In genomic region chr2:237736783-237737182, GRCh38 we compare ENCODE assay signal across 18 cellular contexts.
DNase-seq lines count a peak whose midpoint lies in the region; ATAC-seq and TF ChIP-seq lines count a peak whose summit lies in the region.
"Had no signal": no experiment of that assay in that cellular context is flagged by ENCODE, and none has a peak within 500 bp of the region (broad histone marks: within the 10 kb centered on the region; RNA-seq: fewer than 3 reads in every experiment).

No MANE protein-coding gene starts in this region.

- TF ChIP-seq CTCF in CD14-positive monocyte (IDR thresholded peaks at IDR 0.05) = no peak
- TF ChIP-seq CTCF in lower lobe of right lung (IDR thresholded peaks at IDR 0.05) = no peak

- H3K36me3 ChIP-seq in lower lobe of right lung (peaks cover 44% of the 10 kb centered on the region), rectal smooth muscle tissue (ENCODE audit: control insufficient read depth, insufficient read depth, low read length) (peaks cover 8% of the 10 kb centered on the region)

- peak overlapping the region; percentile 54 for H3K27ac ChIP-seq in lower lobe of right lung
- peak overlapping the region; percentile 72 for H3K27ac ChIP-seq in rectal smooth muscle tissue (ENCODE audit: low read depth, low read length)

- no peak for ATAC-seq in T-helper 17 cell
- ATAC-seq in lower lobe of right lung = no peak
- ATAC-seq in SK-N-SH treated with all-trans-retinoic acid at 6 μM for 48 hours = no peak

- H3K4me1 Mint-ChIP-seq in CD14-positive monocyte = peaks cover 57% of the 10 kb centered on the region
- H3K4me1 Mint-ChIP-seq in T-helper 17 cell = peaks cover 47% of the 10 kb centered on the region

- intact Hi-C loops in CD14-positive monocyte (cut with micrococcal nuclease) = no loop called here
- intact Hi-C loops in lower lobe of right lung (cut with DNase I) = no loop called here

- H3K9ac ChIP-seq in rectal smooth muscle tissue (ENCODE audit: low read length) = no peak overlapping the region

- DNase-seq in CD14-positive monocyte (ENCODE audit: low spot score) = no peak
- no peak for DNase-seq in T-helper 17 cell
- DNase-seq in lower lobe of right lung = no peak
- DNase-seq in NCI-H526 treated with DMSO at 0.1 percent for 48 hours (lab: John Stamatoyannopoulos, UW) = no peak
- no peak for DNase-seq in NCI-H187 treated with DMSO at 0.1 percent for 48 hours (lab: John Stamatoyannopoulos, UW)
- DNase-seq in NCI-H2029 (lab: John Stamatoyannopoulos, UW) = no peak
- DNase-seq: AML-193, caudate nucleus, foreskin fibroblast, MG63, NCI-H1930, NCI-H524 treated with DMSO at 0.1 percent for 48 hours, OCI-M1 had no signal

- H3K9me3 ChIP-seq in T-helper 17 cell (ENCODE audit: control insufficient read depth, low read length, poor library complexity, severe bottlenecking) = no peaks in the 10 kb centered on the region
- no peaks in the 10 kb centered on the region for H3K9me3 ChIP-seq in lower lobe of right lung
- H3K9me3 ChIP-seq: MG63, tibial nerve had no signal

- H3K9me3 Mint-ChIP-seq in CD14-positive monocyte = no peaks in the 10 kb centered on the region
- H3K9me3 Mint-ChIP-seq: activated naive CD4-positive, alpha-beta T cell treated with anti-CD3 and anti-CD28 coated beads, Interleukin-2, amount 50 U/mL, for 24 hours had no signal

- H3K36me3 Mint-ChIP-seq in CD14-positive monocyte = peaks cover 68 to 78% of the 10 kb centered on the region in 2 donors
- H3K36me3 Mint-ChIP-seq in T-helper 17 cell (ENCODE audit: low read depth) = peaks cover 5% of the 10 kb centered on the region

- H3K4me1 ChIP-seq in lower lobe of right lung (peaks cover 93% of the 10 kb centered on the region), rectal smooth muscle tissue (ENCODE audit: control insufficient read depth, insufficient read depth, low read length) (peaks cover 77% of the 10 kb centered on the region)

- no peaks in the 10 kb centered on the region for H3K27me3 Mint-ChIP-seq in CD14-positive monocyte (ENCODE audit: low read depth in 3 of 3)
- H3K27me3 Mint-ChIP-seq in T-helper 17 cell = no peaks in the 10 kb centered on the region
- H3K27me3 Mint-ChIP-seq: activated naive CD4-positive, alpha-beta T cell treated with anti-CD3 and anti-CD28 coated beads, Interleukin-2, amount 50 U/mL, for 24 hours; progenitor cell of endocrine pancreas had no signal

- H3K27ac Mint-ChIP-seq in CD14-positive monocyte = peak overlapping the region in 4 of 7 donors; percentile 23 to 54 (median 31)
- H3K27ac Mint-ChIP-seq in T-helper 17 cell = peak overlapping the region; percentile 94
- H3K27ac Mint-ChIP-seq: activated naive CD4-positive, alpha-beta T cell treated with anti-CD3 and anti-CD28 coated beads, Interleukin-2, amount 50 U/mL, for 24 hours had no signal

- H3K27me3 ChIP-seq in lower lobe of right lung (ENCODE audit: low read depth) = no peaks in the 10 kb centered on the region
- H3K27me3 ChIP-seq in rectal smooth muscle tissue (ENCODE audit: control insufficient read depth, insufficient read depth, low read length) = no peaks in the 10 kb centered on the region
- H3K27me3 ChIP-seq: MG63, tibial nerve had no signal

- H3K4me3 Mint-ChIP-seq in CD14-positive monocyte = no peak overlapping the region
- H3K4me3 Mint-ChIP-seq in T-helper 17 cell = no peak overlapping the region
- H3K4me3 Mint-ChIP-seq: activated naive CD4-positive, alpha-beta T cell treated with anti-CD3 and anti-CD28 coated beads, Interleukin-2, amount 50 U/mL, for 24 hours had no signal

- H3K4me3 ChIP-seq in lower lobe of right lung (no peak overlapping the region), rectal smooth muscle tissue (ENCODE audit: low read length) (no peak overlapping the region)
- H3K4me3 ChIP-seq: MG63, tibial nerve had no signal

TF ChIP-seq in SK-N-SH treated with all-trans-retinoic acid at 6 μM for 48 hours, 23 proteins besides CTCF, POLR2A, EP300 and RAD21:
- no peak for TF ChIP-seq ZFP30 (CRISPR knock-in tag; IDR thresholded peaks at IDR 0.05)
- no peak for TF ChIP-seq TSHZ2 (CRISPR knock-in tag; IDR thresholded peaks at IDR 0.05)
- no peak for TF ChIP-seq SNAI2 (CRISPR knock-in tag; IDR thresholded peaks at IDR 0.05)
- no peak for TF ChIP-seq CSDC2 (CRISPR knock-in tag; IDR thresholded peaks at IDR 0.05)
